ENCODE assay signal across 1 cellular context in the genomic region with DNA sequence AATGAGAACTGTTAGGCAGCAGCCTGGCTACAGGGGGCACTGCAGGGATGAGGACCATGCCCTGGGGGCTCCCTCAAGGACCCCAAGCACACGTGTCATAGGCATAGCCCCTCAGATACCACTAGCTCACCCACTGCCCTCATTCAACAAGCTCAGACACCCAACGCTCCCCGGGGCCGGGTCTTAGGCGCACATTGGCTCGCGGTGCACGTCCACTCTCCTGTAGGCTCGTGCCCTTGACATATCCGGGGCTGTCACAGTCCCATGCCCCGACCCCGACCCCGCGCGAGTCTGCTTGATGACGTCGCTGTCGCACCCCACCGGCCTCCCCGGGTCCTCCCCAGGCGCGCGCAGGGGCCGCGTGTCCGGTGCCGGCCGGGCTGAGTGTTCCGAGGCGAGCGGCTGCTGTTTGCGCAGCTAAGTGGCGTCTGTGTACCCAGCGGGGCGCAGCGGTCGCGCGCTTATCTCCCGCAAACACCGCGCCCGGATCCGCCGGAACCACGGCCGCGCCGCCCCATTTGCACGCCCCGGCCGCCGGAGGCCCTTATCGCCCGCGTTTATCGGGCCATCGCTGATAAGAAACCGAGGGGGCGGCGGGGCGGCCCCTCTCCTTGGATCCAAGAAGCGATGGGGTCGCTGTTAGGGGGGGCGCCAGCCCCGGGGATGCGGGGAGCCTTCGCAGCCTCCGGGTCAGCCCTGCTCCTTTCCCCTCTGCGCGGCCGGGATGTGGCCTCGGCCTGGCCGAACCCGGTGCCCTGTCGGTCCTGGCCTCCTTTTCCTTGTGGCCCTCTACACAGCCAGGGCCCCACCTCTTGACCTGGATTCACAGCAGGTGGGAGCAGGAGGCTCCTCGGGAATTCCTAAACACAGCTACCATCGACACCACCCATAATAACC.
TF ChIP-seq lines count a peak whose summit lies in the region.

No MANE protein-coding gene starts in this region.

TF ChIP-seq in IMR-90, 13 proteins besides CTCF, POLR2A, EP300 and RAD21:
- TF ChIP-seq CEBPB (IDR thresholded peaks at IDR 0.05; ENCODE audit: low read depth, low read length) (no peak), MAZ (IDR thresholded peaks at IDR 0.05; ENCODE audit: borderline replicate concordance, low read depth, low read length) (no peak), USF2 (IDR thresholded peaks at IDR 0.05; ENCODE audit: low read depth, low read length) (no peak), MXI1 (IDR thresholded peaks at IDR 0.05; ENCODE audit: borderline replicate concordance, low read depth, low read length) (no peak), BHLHE40 (IDR thresholded peaks at IDR 0.05; ENCODE audit: low read depth, low read length) (no peak), MAFK (IDR thresholded peaks at IDR 0.05; ENCODE audit: low read depth, low read length) (no peak), SMC3 (IDR thresholded peaks at IDR 0.05; ENCODE audit: low read depth, low read length) (no peak), CHD1 (IDR thresholded peaks at IDR 0.05; ENCODE audit: low read depth, low read length) (no peak), RFX5 (IDR thresholded peaks at IDR 0.05; ENCODE audit: low read depth, low read length) (no peak), FOS (IDR thresholded peaks at IDR 0.05; ENCODE audit: low read depth, low read length) (no peak), RCOR1 (IDR thresholded peaks at IDR 0.05; ENCODE audit: insufficient replicate concordance, low read length) (no peak), NFE2L2 (IDR thresholded peaks at IDR 0.05; ENCODE audit: low read depth, low read length) (no peak)
- TF ChIP-seq, protein P1, sequence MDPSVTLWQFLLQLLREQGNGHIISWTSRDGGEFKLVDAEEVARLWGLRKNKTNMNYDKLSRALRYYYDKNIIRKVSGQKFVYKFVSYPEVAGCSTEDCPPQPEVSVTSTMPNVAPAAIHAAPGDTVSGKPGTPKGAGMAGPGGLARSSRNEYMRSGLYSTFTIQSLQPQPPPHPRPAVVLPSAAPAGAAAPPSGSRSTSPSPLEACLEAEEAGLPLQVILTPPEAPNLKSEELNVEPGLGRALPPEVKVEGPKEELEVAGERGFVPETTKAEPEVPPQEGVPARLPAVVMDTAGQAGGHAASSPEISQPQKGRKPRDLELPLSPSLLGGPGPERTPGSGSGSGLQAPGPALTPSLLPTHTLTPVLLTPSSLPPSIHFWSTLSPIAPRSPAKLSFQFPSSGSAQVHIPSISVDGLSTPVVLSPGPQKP (IDR thresholded peaks at IDR 0.05; ENCODE audit: borderline replicate concordance, low read depth, low read length) = no peak
